9 cellular contexts compared by ENCODE assay signal in the genomic region with DNA sequence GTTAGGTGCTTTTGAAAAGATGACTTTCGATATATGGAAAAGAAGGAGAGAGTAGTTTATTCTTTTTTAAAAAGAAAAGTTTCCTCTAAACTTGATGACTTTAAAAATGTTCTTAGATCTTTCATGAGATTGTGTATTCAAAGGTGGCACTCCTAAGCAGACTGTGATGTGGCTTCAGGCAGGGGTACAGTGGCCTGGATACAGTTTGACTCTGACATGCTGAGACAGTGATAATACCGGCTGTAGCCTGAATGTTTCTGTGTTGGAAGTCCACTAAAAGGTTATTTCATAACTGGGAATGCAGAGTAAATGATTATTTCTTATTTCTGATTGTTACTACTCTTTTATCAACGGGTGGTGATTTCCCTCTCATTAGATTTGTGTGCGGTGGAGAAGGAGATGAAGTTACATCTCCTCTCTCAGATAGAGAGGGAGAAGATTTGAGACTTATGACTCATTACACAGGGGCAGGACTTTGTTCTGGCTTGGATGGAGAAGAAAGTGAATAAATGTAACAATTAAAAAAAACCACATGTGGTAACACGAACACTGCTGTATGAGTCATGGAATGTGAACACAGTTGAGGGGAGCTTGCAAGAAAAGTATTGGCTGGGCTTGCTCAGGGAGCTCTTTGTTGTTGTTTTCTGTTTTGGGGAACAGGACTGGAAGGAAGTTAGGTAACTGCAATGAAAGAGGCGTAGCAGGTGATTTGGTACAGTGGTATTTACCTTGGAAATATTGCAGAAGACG. TPM values are rescaled to one million over a fixed set of nuclear protein-coding genes. Genes with fewer than 3 reads are reported as not detected.
DNase-seq lines count a peak whose midpoint lies in the region; FAIRE-seq and TF ChIP-seq lines count a peak whose summit lies in the region.
"Had no signal": no experiment of that assay in that cellular context is flagged by ENCODE, and none has a peak within 500 bp of the region (broad histone marks: within the 10 kb centered on the region; RNA-seq: fewer than 3 reads in every experiment).

No MANE protein-coding gene starts in this region.

- H3K4me3 ChIP-seq in GM23248 (no peak overlapping the region), sigmoid colon (no peak overlapping the region)

- in situ Hi-C loops in GM23248 (cut with MboI) = no loop called here

- H3K27me3 ChIP-seq in GM23248 (replicated peaks; ENCODE audit: insufficient read depth) = peaks cover 39% of the 10 kb centered on the region
- no peaks in the 10 kb centered on the region for H3K27me3 ChIP-seq in sigmoid colon

- WGBS in GM23248 (ENCODE audit: low coverage in 1 of 2, low lambda C conversion rate in 2 of 2, missing lambda C conversion rate in 2 of 2), 2 experiments = 15 to 17% methylated on average over 7 of the region's 7 CpGs
- WGBS in sigmoid colon, 2 donors = 53 to 64% methylated on average over 7 of the region's 7 CpGs

- H3K9me3 ChIP-seq in GM23248 (ENCODE audit: low read depth) (no peaks in the 10 kb centered on the region), sigmoid colon (no peaks in the 10 kb centered on the region)

- TF ChIP-seq CTCF in AG09319 (IDR thresholded peaks at IDR 0.05; ENCODE audit: low read depth, low read length) = no peak
- no peak for TF ChIP-seq CTCF in RWPE1 (conservative IDR thresholded peaks at IDR 0.05; ENCODE audit: low read depth)
- TF ChIP-seq CTCF in sigmoid colon (IDR thresholded peaks at IDR 0.05) = no peak

- H3K4me2 ChIP-seq in GM23248 (ENCODE audit: unreplicated experiment) = peak overlapping the region; percentile 4

- intact Hi-C loops in sigmoid colon (cut with DNase I) = no loop called here

- peak; percentile 85 for FAIRE-seq in endometrium (lab: Jason Lieb, UNC)

- DNase-seq in AG09319 (ENCODE audit: extremely low read depth, low read depth) (peak; percentile 68), GM23248 (peak; percentile 91), RWPE1 (ENCODE audit: low spot score) (peak; percentile 93), NCI-H345 treated with DMSO at 0.1 percent for 48 hours (lab: John Stamatoyannopoulos, UW; ENCODE audit: unreplicated experiment) (no peak), sigmoid colon (no peak), NCI-H128 (lab: John Stamatoyannopoulos, UW; ENCODE audit: unreplicated experiment) (no peak)
- DNase-seq in stimulated activated CD4-positive, alpha-beta T cell treated with anti-CD3 and anti-CD28 coated beads, Interleukin-4, amount 100 ng/mL, for 24 hours = peak; percentile 44

- TF ChIP-seq EP300 in sigmoid colon (IDR thresholded peaks at IDR 0.05) = no peak

- CTCF ChIA-PET in RWPE1 (lab: Yijun Ruan, JAX) = interaction anchor here (0.6 to 1.4 kb wide), 2 partner anchors 12 to 17 kb away, joined by 3 to 4 read pairs; no protein-coding TSS in a partner anchor

- peaks cover 26% of the 10 kb centered on the region for H3F3A ChIP-seq in GM23248 (ENCODE audit: insufficient read depth)

- POLR2A ChIA-PET in RWPE1 (lab: Yijun Ruan, JAX; ENCODE audit: low non-redundant PET) = no interaction called here

- H3K4me1 ChIP-seq in GM23248 (ENCODE audit: insufficient read depth) (peaks cover 14% of the 10 kb centered on the region), sigmoid colon (no peaks in the 10 kb centered on the region)

- no peak overlapping the region for H3K9ac ChIP-seq in GM23248

- no peak overlapping the region for H2AFZ ChIP-seq in GM23248

- H4K20me1 ChIP-seq in GM23248 (ENCODE audit: insufficient read depth) = no peaks in the 10 kb centered on the region

- H3K27ac ChIP-seq in GM23248 (no peak overlapping the region), RWPE1 (no peak overlapping the region), sigmoid colon (no peak overlapping the region)

- no peaks in the 10 kb centered on the region for H3K79me2 ChIP-seq in GM23248 (ENCODE audit: insufficient read depth)

- TF ChIP-seq POLR2A in sigmoid colon (IDR thresholded peaks at IDR 0.05) = no peak

- no peaks in the 10 kb centered on the region for H3K9me2 ChIP-seq in GM23248 (ENCODE audit: insufficient read depth)

- no peaks in the 10 kb centered on the region for H3K36me3 ChIP-seq in GM23248 (ENCODE audit: low read depth)
- no peaks in the 10 kb centered on the region for H3K36me3 ChIP-seq in sigmoid colon

RNA-seq across cellular contexts. Expression of a gene that starts 21.6 kb away (rescaled TPM):
- not detected in 2 replicates for total RNA-seq in GM23248 (2014; rRNA removed; shearing (Covaris generic))
- polyA plus RNA-seq in GM23248 (2016; fragmentation: Nextera tagmentation; extraction: Ambion mirVana) (not detected in 2 replicates), sigmoid colon (1 to 10 TPM in 1 of 3 donors, under 1 TPM in 2; 0.09 to 6.0 (median 0.46) TPM)
- total RNA-seq in sigmoid colon = not detected
- total RNA-seq: dermis microvascular lymphatic vessel endothelial cell had no signal

Comparison
In these comparisons a context has a peak if more than half of its experiments do, and no peak if none do; other contexts are left out.
1. DNase-seq: peak in AG09319 (single experiment), GM23248 (single experiment), RWPE1 (single experiment) and stimulated activated CD4-positive, alpha-beta T cell treated with anti-CD3 and anti-CD28 coated beads, Interleukin-4, amount 100 ng/mL, for 24 hours (single experiment); none in NCI-H345 treated with DMSO at 0.1 percent for 48 hours (single experiment), sigmoid colon (single experiment) and NCI-H128 (single experiment).